In the genomic region with DNA sequence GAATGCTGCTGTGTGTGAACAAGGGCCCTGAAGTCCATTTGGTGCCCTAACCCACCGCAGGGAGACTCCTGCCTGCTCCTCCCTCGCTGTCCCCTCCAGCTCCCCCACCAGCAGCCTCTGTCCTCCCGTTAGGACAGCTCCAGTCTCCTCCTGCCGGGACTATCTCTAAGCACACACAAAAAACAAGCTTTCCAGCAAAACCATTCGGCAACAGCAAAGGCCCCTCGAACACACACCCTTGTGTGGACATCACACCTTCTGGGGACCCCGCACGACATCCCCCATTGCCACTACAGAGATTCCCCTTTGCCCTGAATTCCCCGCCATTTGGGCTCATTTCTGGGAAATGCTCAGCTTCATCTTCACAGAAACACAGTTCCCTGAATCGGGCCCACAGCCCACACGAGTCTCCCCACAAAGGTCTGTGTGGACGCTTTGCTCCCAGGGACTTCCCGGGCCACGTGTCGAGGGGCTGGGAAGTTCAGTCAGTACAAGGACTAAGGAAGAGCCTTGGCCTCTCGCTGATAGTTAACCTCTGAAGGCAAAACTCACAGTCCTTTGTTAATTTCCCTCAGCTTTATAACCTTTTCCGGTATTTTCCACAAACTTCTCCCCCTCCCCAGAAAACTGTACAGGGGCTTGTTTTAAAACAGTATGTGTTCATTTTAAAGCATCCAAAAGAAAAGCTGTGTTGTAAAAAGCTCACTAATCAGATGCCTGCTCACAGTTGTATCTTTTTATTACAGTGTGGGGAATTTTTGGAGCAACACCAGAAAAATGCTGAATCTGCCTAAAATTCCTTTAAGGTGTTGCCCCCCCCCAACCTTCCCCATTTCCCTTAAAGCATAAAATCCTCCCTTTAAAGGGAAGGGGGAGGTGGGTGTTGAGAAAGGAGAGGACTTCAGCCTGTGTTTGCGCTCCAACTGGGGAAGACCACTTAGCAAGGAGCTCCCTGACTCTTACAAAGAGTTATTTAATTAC, we compare ENCODE assay signal across 1 cellular context.
TF ChIP-seq lines count a peak whose summit lies in the region.

No MANE protein-coding gene starts in this region.

TF ChIP-seq in SK-N-SH treated with all-trans-retinoic acid at 6 μM for 48 hours, 23 proteins besides CTCF, POLR2A, EP300 and RAD21 (continued from another document):
- TF ChIP-seq CSDC2 (CRISPR knock-in tag; IDR thresholded peaks at IDR 0.05) (no peak), TOX (CRISPR knock-in tag; IDR thresholded peaks at IDR 0.05; ENCODE audit: borderline replicate concordance) (no peak), ARNTL (CRISPR knock-in tag; IDR thresholded peaks at IDR 0.05; ENCODE audit: borderline replicate concordance, low read depth) (no peak), ZNF565 (CRISPR knock-in tag; conservative IDR thresholded peaks at IDR 0.05; ENCODE audit: low read depth) (no peak), TCF4 (CRISPR knock-in tag; IDR thresholded peaks at IDR 0.05; ENCODE audit: borderline replicate concordance) (no peak), SNAI2 (CRISPR knock-in tag; IDR thresholded peaks at IDR 0.05) (no peak), OSR1 (CRISPR knock-in tag; IDR thresholded peaks at IDR 0.05) (no peak)
- TF ChIP-seq, protein P1, sequence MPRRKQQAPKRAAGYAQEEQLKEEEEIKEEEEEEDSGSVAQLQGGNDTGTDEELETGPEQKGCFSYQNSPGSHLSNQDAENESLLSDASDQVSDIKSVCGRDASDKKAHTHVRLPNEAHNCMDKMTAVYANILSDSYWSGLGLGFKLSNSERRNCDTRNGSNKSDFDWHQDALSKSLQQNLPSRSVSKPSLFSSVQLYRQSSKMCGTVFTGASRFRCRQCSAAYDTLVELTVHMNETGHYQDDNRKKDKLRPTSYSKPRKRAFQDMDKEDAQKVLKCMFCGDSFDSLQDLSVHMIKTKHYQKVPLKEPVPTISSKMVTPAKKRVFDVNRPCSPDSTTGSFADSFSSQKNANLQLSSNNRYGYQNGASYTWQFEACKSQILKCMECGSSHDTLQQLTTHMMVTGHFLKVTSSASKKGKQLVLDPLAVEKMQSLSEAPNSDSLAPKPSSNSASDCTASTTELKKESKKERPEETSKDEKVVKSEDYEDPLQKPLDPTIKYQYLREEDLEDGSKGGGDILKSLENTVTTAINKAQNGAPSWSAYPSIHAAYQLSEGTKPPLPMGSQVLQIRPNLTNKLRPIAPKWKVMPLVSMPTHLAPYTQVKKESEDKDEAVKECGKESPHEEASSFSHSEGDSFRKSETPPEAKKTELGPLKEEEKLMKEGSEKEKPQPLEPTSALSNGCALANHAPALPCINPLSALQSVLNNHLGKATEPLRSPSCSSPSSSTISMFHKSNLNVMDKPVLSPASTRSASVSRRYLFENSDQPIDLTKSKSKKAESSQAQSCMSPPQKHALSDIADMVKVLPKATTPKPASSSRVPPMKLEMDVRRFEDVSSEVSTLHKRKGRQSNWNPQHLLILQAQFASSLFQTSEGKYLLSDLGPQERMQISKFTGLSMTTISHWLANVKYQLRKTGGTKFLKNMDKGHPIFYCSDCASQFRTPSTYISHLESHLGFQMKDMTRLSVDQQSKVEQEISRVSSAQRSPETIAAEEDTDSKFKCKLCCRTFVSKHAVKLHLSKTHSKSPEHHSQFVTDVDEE (CRISPR knock-in tag; IDR thresholded peaks at IDR 0.05), result no peak
- TF ChIP-seq, protein P2, sequence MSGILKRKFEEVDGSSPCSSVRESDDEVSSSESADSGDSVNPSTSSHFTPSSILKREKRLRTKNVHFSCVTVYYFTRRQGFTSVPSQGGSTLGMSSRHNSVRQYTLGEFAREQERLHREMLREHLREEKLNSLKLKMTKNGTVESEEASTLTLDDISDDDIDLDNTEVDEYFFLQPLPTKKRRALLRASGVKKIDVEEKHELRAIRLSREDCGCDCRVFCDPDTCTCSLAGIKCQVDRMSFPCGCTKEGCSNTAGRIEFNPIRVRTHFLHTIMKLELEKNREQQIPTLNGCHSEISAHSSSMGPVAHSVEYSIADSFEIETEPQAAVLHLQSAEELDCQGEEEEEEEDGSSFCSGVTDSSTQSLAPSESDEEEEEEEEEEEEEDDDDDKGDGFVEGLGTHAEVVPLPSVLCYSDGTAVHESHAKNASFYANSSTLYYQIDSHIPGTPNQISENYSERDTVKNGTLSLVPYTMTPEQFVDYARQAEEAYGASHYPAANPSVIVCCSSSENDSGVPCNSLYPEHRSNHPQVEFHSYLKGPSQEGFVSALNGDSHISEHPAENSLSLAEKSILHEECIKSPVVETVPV (CRISPR knock-in tag; IDR thresholded peaks at IDR 0.05), result no peak
